Comparison of ENCODE assay signal across 1 cellular context in genomic region chr1:231335663-231336602, GRCh38.
TF ChIP-seq lines count a peak whose summit lies in the region.

No MANE protein-coding gene starts in this region.

TF ChIP-seq in GM12878, 131 proteins besides CTCF, POLR2A, EP300 and RAD21:
- no peak for TF ChIP-seq ZBTB11 (CRISPR knock-in tag; IDR thresholded peaks at IDR 0.05)
- no peak for TF ChIP-seq ZNF207 (IDR thresholded peaks at IDR 0.05; ENCODE audit: borderline replicate concordance)
- no peak for TF ChIP-seq MTA3 (IDR thresholded peaks at IDR 0.05; ENCODE audit: borderline replicate concordance, low read length)
- TF ChIP-seq PAX5 (IDR thresholded peaks at IDR 0.05; ENCODE audit: borderline replicate concordance, low read depth, low read length) = no peak
- TF ChIP-seq, protein P1, sequence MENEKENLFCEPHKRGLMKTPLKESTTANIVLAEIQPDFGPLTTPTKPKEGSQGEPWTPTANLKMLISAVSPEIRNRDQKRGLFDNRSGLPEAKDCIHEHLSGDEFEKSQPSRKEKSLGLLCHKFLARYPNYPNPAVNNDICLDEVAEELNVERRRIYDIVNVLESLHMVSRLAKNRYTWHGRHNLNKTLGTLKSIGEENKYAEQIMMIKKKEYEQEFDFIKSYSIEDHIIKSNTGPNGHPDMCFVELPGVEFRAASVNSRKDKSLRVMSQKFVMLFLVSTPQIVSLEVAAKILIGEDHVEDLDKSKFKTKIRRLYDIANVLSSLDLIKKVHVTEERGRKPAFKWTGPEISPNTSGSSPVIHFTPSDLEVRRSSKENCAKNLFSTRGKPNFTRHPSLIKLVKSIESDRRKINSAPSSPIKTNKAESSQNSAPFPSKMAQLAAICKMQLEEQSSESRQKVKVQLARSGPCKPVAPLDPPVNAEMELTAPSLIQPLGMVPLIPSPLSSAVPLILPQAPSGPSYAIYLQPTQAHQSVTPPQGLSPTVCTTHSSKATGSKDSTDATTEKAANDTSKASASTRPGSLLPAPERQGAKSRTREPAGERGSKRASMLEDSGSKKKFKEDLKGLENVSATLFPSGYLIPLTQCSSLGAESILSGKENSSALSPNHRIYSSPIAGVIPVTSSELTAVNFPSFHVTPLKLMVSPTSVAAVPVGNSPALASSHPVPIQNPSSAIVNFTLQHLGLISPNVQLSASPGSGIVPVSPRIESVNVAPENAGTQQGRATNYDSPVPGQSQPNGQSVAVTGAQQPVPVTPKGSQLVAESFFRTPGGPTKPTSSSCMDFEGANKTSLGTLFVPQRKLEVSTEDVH (IDR thresholded peaks at IDR 0.05; ENCODE audit: low read depth, partially characterized antibody) = no peak
- TF ChIP-seq MEF2B (IDR thresholded peaks at IDR 0.05; ENCODE audit: partially characterized antibody, poor library complexity, severe bottlenecking) = no peak
- TF ChIP-seq KDM1A (IDR thresholded peaks at IDR 0.05; ENCODE audit: borderline replicate concordance) = no peak
